ENCODE assay signal across 11 cellular contexts in the genomic region with DNA sequence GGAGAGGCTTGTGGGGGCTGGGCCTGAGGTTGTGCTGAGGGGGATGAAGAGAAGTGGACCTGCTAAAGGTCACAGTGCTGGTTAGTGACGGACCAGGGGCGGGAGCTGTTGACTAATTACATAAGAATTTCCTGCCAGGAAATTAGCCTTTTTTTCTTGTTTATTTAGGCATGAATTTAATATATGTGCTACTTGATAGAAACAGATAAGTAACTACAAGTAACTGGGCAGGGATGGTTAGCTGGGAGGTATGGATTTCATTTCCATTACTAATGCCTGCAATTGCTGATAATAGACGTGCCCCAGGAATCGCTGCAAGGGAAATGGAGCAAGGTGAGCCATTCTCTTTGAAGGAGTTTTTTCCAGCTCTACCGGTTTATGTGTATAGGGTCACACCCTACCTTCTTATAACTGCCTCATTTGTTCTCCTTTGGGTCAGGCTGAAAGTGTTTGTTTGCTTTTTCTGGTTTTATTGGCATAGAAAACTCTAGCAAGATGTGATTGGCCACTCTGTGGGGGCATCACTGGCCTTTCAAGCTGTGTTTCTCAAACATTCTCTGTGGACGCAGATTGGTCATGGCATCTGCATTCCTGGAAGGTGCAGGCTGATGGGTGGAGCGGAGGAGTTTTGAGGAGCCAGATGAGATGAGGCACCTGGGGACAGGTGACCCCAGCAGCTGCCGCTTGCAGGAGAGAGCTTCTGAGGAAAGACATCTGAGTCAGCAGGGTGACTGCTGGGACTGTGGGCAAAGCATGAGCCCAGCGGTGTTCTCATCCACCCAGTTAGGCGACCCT. TPM values are rescaled to one million over a fixed set of nuclear protein-coding genes. Genes with fewer than 3 reads are reported as not detected.
A peak's percentile ranks its signal among the peaks of the same experiment; 100 is the strongest.
DNase-seq lines count a peak whose midpoint lies in the region; ATAC-seq and TF ChIP-seq lines count a peak whose summit lies in the region.
"Had no signal": no experiment of that assay in that cellular context is flagged by ENCODE, and none has a peak within 500 bp of the region (broad histone marks: within the 10 kb centered on the region; RNA-seq: fewer than 3 reads in every experiment).

No MANE protein-coding gene starts in this region.

- H3K4ac ChIP-seq in IMR-90 (ENCODE audit: low read depth, low read length) (peak overlapping the region; percentile 100), mesenchymal stem cell (ENCODE audit: low read depth in 1 of 2, low read length in 2 of 2) (peak overlapping the region; percentile 2 to 93)

- peaks cover 18% of the 10 kb centered on the region; the same call in 1 of the 2 replicates for H3K9me1 ChIP-seq in IMR-90 (ENCODE audit: insufficient read depth, low read length)

- BruUV-seq in IMR-90 (replicated peaks; lab: Mats Ljungman, UMichigan): TSS peak; percentile 41

- in situ Hi-C loops in IMR-90 (cut with MboI; ENCODE audit: low sequenced_read_pairs): loop anchor here (25.0 kb wide), 1 partner anchor 1515 kb away; no protein-coding TSS in a partner anchor

- peak overlapping the region; percentile 100 for H2AK5ac ChIP-seq in IMR-90 (ENCODE audit: low read depth, low read length)
- H2AK5ac ChIP-seq in mesenchymal stem cell (ENCODE audit: low read length, severe bottlenecking): peak overlapping the region; percentile 95

- peak overlapping the region; percentile 49 for H2AFZ ChIP-seq in IMR-90 (replicated peaks; ENCODE audit: low read length, poor library complexity)
- H2AFZ ChIP-seq in mesenchymal stem cell (ENCODE audit: low read depth, low read length): no peak overlapping the region

- peak overlapping the region; percentile 92 for H2AK9ac ChIP-seq in IMR-90 (replicated peaks; ENCODE audit: low read depth, low read length, poor library complexity)

- peak overlapping the region; percentile 99 for H4K91ac ChIP-seq in IMR-90 (ENCODE audit: insufficient read depth, low read depth, low read length)
- H4K91ac ChIP-seq in mesenchymal stem cell (ENCODE audit: low read length): peak overlapping the region; percentile 92

- H3K23ac ChIP-seq in IMR-90 (ENCODE audit: low read depth, low read length): peak overlapping the region; percentile 94
- H3K23ac ChIP-seq in mesenchymal stem cell (ENCODE audit: low read length in 2 of 2): no peak overlapping the region

- peak overlapping the region; percentile 59 for H3K9ac ChIP-seq in IMR-90 (ENCODE audit: low read depth, low read length)
- H3K9ac ChIP-seq in mesenchymal stem cell (ENCODE audit: low read length): no peak overlapping the region

- H2BK120ac ChIP-seq in IMR-90 (ENCODE audit: low read depth, low read length): peak overlapping the region; percentile 100
- H2BK120ac ChIP-seq in mesenchymal stem cell (ENCODE audit: low read depth, low read length): peak overlapping the region; percentile 89

- WGBS in IMR-90 (ENCODE audit: extremely low coverage in 2 of 2, insufficient read length in 1 of 2), 2 experiments: 70% methylated on average over 3 of the region's 10 CpGs; no CpG with 5 or more reads in 1 of the 2 experiments
- 32% methylated on average over 7 of the region's 10 CpGs for WGBS in mesenchymal stem cell

- H3K14ac ChIP-seq in IMR-90 (replicated peaks; ENCODE audit: low read depth, low read length) (peak overlapping the region; percentile 98), mesenchymal stem cell (ENCODE audit: low read length in 2 of 2) (peak overlapping the region in 1 of 2 experiments; percentile 1)

- H3K4me3 ChIP-seq in AG09309 (ENCODE audit: control insufficient read depth, low read depth, low read length) (no peak overlapping the region), IMR-90 (ENCODE audit: insufficient read depth, low read depth, low read length) (peak overlapping the region; percentile 2; the same call in 1 of the 2 replicates), mesenchymal stem cell (ENCODE audit: insufficient read depth in 1 of 2, low read depth in 1 of 2, low read length in 2 of 2) (no peak overlapping the region)
- H3K4me3 ChIP-seq: coronary artery had no signal

- H2BK15ac ChIP-seq in IMR-90 (ENCODE audit: low read depth, low read length) (peak overlapping the region; percentile 98), mesenchymal stem cell (ENCODE audit: low read depth, poor library complexity, severe bottlenecking) (no peak overlapping the region)

- H3K79me1 ChIP-seq in IMR-90 (ENCODE audit: low read depth in 1 of 2, low read length in 2 of 2): peaks cover 8 to 29% of the 10 kb centered on the region in 2 experiments; a peak in 3 of 4 replicates
- no peaks in the 10 kb centered on the region for H3K79me1 ChIP-seq in mesenchymal stem cell (replicated peaks; ENCODE audit: low read length, poor library complexity, severe bottlenecking)

- DNase-seq in AG09309 (ENCODE audit: low read depth) (peak; percentile 29), IMR-90 (peak; percentile 88), cerebellar cortex (ENCODE audit: low spot score) (peak; percentile 47), mesenchymal stem cell (peak; percentile 77), NCI-H1930 (lab: John Stamatoyannopoulos, UW) (no peak)
- no peak for DNase-seq in stimulated activated CD4-positive, alpha-beta T cell treated with anti-CD3 and anti-CD28 coated beads, Interleukin-2, amount 100 ng/mL, for 24 hours
- no peak for DNase-seq in stimulated activated naive CD4-positive, alpha-beta T cell treated with Interleukin-2 at 50 U/mL for 16 hours (lab: John Stamatoyannopoulos, UW)
- DNase-seq: GDM1, occipital lobe had no signal

- peak; percentile 45 for ATAC-seq in IMR-90 (ENCODE audit: low read depth)
- no peak for ATAC-seq in HG02970 (IDR thresholded peaks at IDR 0.05; ENCODE audit: low FRiP score, unreplicated experiment)

- peak overlapping the region; percentile 98 for H4K5ac ChIP-seq in IMR-90 (ENCODE audit: low read depth, low read length)

- no peak for TF ChIP-seq CTCF in AG09309 (IDR thresholded peaks at IDR 0.05; ENCODE audit: control insufficient read depth, insufficient read depth, low read depth, low read length, missing control alignments)
- no peak for TF ChIP-seq CTCF in IMR-90 (conservative IDR thresholded peaks at IDR 0.05; ENCODE audit: low read depth, low read length)

- H2BK5ac ChIP-seq in IMR-90 (ENCODE audit: low read depth, low read length, poor library complexity, severe bottlenecking) (peak overlapping the region; percentile 100), mesenchymal stem cell (ENCODE audit: low read depth, low read length, poor library complexity, severe bottlenecking) (peak overlapping the region; percentile 84)

- peak overlapping the region; percentile 89 for H3K56ac ChIP-seq in IMR-90 (ENCODE audit: extremely low read depth, insufficient read depth, low read length)

- CTCF ChIA-PET in IMR-90 (lab: Yijun Ruan, JAX): no interaction called here

- H3K27me3 ChIP-seq in IMR-90 (ENCODE audit: control insufficient read depth, insufficient read depth, low read length) (no peaks in the 10 kb centered on the region), mesenchymal stem cell (ENCODE audit: control insufficient read depth in 1 of 2, insufficient read depth in 1 of 2, low read length in 2 of 2) (no peaks in the 10 kb centered on the region)

- H4K8ac ChIP-seq in IMR-90 (ENCODE audit: low read depth in 2 of 2, low read length in 2 of 2) (peak overlapping the region; percentile 89 to 97), mesenchymal stem cell (ENCODE audit: low read length) (peak overlapping the region; percentile 75)

- dilution Hi-C loops in IMR-90 (cut with HindIII; ENCODE audit: low sequenced_read_pairs, unreplicated experiment): no loop called here

- H3K4me1 ChIP-seq in IMR-90 (ENCODE audit: control insufficient read depth, insufficient read depth, low read length) (peaks cover 26% of the 10 kb centered on the region), mesenchymal stem cell (ENCODE audit: control insufficient read depth, insufficient read depth, low read depth, low read length) (peaks cover 24% of the 10 kb centered on the region)

- POLR2A ChIA-PET in IMR-90 (lab: Charles Lee; ENCODE audit: unreplicated experiment): no interaction called here

- TF ChIP-seq RAD21 in IMR-90 (IDR thresholded peaks at IDR 0.05; ENCODE audit: low read length): no peak

- intact Hi-C loops in IMR-90 (cut with micrococcal nuclease): loop anchor here (1.0 kb wide), 1 partner anchor 24 kb away; no protein-coding TSS in a partner anchor

- peak overlapping the region; percentile 98 for H2BK20ac ChIP-seq in IMR-90 (ENCODE audit: low read depth, low read length)

- H3K36me3 ChIP-seq in IMR-90 (ENCODE audit: control insufficient read depth, insufficient read depth, low read length) (no peaks in the 10 kb centered on the region; the same call in 1 of the 2 replicates), mesenchymal stem cell (ENCODE audit: control insufficient read depth in 1 of 2, insufficient read depth in 2 of 2, low read depth in 1 of 2, low read length in 2 of 2) (peaks cover 0 to 2% of the 10 kb centered on the region in 2 experiments)

- H3K9me3 ChIP-seq in IMR-90 (ENCODE audit: control insufficient read depth, insufficient read depth, low read length): no peaks in the 10 kb centered on the region
- H3K9me3 ChIP-seq in mesenchymal stem cell (ENCODE audit: control insufficient read depth, low read length): peaks cover 5% of the 10 kb centered on the region

- H3K27ac ChIP-seq in IMR-90 (ENCODE audit: insufficient read depth, low read length) (peak overlapping the region; percentile 96), mesenchymal stem cell (ENCODE audit: low read length, poor library complexity, severe bottlenecking) (peak overlapping the region; percentile 87)
- H3K27ac ChIP-seq: coronary artery had no signal

- H3K4me2 ChIP-seq in IMR-90 (ENCODE audit: low read depth, low read length) (peak overlapping the region; percentile 51), mesenchymal stem cell (ENCODE audit: low read length, poor library complexity, severe bottlenecking) (no peak overlapping the region)

- no peaks in the 10 kb centered on the region for H4K20me1 ChIP-seq in IMR-90 (ENCODE audit: insufficient read depth, low read length)

- H2BK12ac ChIP-seq in mesenchymal stem cell (ENCODE audit: low read length in 2 of 2): peak overlapping the region; percentile 85 to 88

- peak; percentile 48; the same call in 1 of the 2 replicates for TF ChIP-seq POLR2A in IMR-90 (IDR thresholded peaks at IDR 0.05; ENCODE audit: low read depth, low read length)

- peak overlapping the region; percentile 99 for H3K18ac ChIP-seq in IMR-90 (ENCODE audit: low read depth, low read length)
- H3K18ac ChIP-seq in mesenchymal stem cell (ENCODE audit: low read depth in 1 of 2, low read length in 2 of 2): peak overlapping the region; percentile 69 to 71

RNA-seq across cellular contexts. Expression of a gene that starts 19.0 kb away (rescaled TPM):
- total RNA-seq in IMR-90 (2012; rRNA removed): 49.6 and 49.7 TPM in 2 replicates
- polyA plus RNA-seq in IMR-90 (2012; rRNA removed): 193 and 201 TPM in 2 replicates
- 70.1 and 182 TPM in 2 replicates for polyA plus RNA-seq in IMR-90 (2012; cell fraction: cytosol; rRNA removed)
- 125 and 230 TPM in 2 replicates for polyA plus RNA-seq in IMR-90 (2012; cell fraction: nucleus; rRNA removed; ENCODE audit: low replicate concordance)
- 18.3 TPM for polyA plus RNA-seq in mesenchymal stem cell (2013, experiment 1 of 2)
- polyA plus RNA-seq in mesenchymal stem cell (2013, experiment 2 of 2): 18.0 TPM

RNA-seq across cellular contexts. Expression of a gene that starts 59.2 kb away (rescaled TPM):
- 77.8 and 104 TPM in 2 replicates for total RNA-seq in IMR-90 (2012; rRNA removed)
- polyA plus RNA-seq in IMR-90 (2012; rRNA removed): 71.5 and 89.5 TPM in 2 replicates
- 14.9 and 35.0 TPM in 2 replicates for polyA plus RNA-seq in IMR-90 (2012; cell fraction: cytosol; rRNA removed)
- 29.6 and 177 TPM in 2 replicates for polyA plus RNA-seq in IMR-90 (2012; cell fraction: nucleus; rRNA removed; ENCODE audit: low replicate concordance)
- 36.6 TPM for polyA plus RNA-seq in mesenchymal stem cell (2013, experiment 1 of 2)
- polyA plus RNA-seq in mesenchymal stem cell (2013, experiment 2 of 2): 38.5 TPM

Comparison
In these comparisons a context has a peak if more than half of its experiments do, and no peak if none do; other contexts are left out.
1. DNase-seq: peak in AG09309 (single experiment), IMR-90 (single experiment), cerebellar cortex (single experiment) and mesenchymal stem cell (single experiment); none in NCI-H1930 (0 of 2), stimulated activated CD4-positive, alpha-beta T cell treated with anti-CD3 and anti-CD28 coated beads, Interleukin-2, amount 100 ng/mL, for 24 hours (0 of 2) and stimulated activated naive CD4-positive, alpha-beta T cell treated with Interleukin-2 at 50 U/mL for 16 hours (single experiment).